17 cellular contexts compared by ENCODE assay signal in the genomic region with DNA sequence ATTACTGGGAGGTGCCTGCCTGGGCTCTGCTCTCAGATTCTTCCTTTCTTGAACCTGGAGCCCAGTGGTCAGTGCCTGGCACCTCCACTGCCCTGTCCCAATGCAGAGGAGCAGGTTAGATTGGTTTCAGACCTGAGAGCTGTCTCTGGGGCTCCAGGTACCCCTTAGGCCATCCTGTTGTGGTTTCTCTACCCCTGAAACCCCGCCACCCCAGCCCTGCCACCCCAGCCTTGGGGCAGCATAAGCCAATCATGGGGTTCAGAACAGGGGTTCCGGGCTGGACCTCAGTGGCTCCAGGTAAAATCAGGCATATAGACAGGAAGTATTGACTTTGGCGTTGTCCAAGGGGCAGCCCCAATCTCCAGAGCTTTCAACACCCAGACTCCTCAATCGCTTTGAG. TPM values are rescaled to one million over a fixed set of nuclear protein-coding genes. Genes with fewer than 3 reads are reported as not detected.
DNase-seq lines count a peak whose midpoint lies in the region; ATAC-seq lines count a peak whose summit lies in the region.
"Had no signal": no experiment of that assay in that cellular context is flagged by ENCODE, and none has a peak within 500 bp of the region (broad histone marks: within the 10 kb centered on the region; RNA-seq: fewer than 3 reads in every experiment).

No MANE protein-coding gene starts in this region.

- ATAC-seq in GM19395 (IDR thresholded peaks at IDR 0.05; ENCODE audit: unreplicated experiment) = no peak
- ATAC-seq in GM21529 (IDR thresholded peaks at IDR 0.05; ENCODE audit: unreplicated experiment) = no peak
- ATAC-seq: CD8-positive, alpha-beta T cell; GM12878 had no signal

- peaks cover 61% of the 10 kb centered on the region for H3K4me1 ChIP-seq in muscle layer of colon (ENCODE audit: insufficient read depth, low read length)
- H3K4me1 ChIP-seq in stomach smooth muscle (ENCODE audit: control insufficient read depth, insufficient read depth, low read length) = peaks cover 52% of the 10 kb centered on the region

- H3K4me1 Mint-ChIP-seq in activated CD4-positive, alpha-beta T cell treated with anti-CD3 and anti-CD28 coated beads, Interleukin-2, amount 10 ng/mL, durations not matched to agents 24 days and 14 days = peaks cover 22% of the 10 kb centered on the region

- intact Hi-C loops in activated CD4-positive, alpha-beta T cell treated with anti-CD3 and anti-CD28 coated beads, Interleukin-2, amount 10 ng/mL, durations not matched to agents 24 days and 14 days (cut with micrococcal nuclease) = loop anchor here (5.0 to 10.0 kb wide), 3 partner anchors 270 to 1548 kb away; a partner anchor contains a TSS

- H3K27ac Mint-ChIP-seq in activated CD4-positive, alpha-beta T cell treated with anti-CD3 and anti-CD28 coated beads, Interleukin-2, amount 10 ng/mL, durations not matched to agents 24 days and 14 days = no peak overlapping the region
- H3K27ac Mint-ChIP-seq: CD14-positive monocyte; CD8-positive, alpha-beta T cell had no signal

- no peak overlapping the region for H3K4me3 Mint-ChIP-seq in activated CD4-positive, alpha-beta T cell treated with anti-CD3 and anti-CD28 coated beads, Interleukin-2, amount 10 ng/mL, durations not matched to agents 24 days and 14 days
- H3K4me3 Mint-ChIP-seq: CD14-positive monocyte; CD8-positive, alpha-beta T cell; IgD-negative memory B cell had no signal

- no peaks in the 10 kb centered on the region for H3K36me3 Mint-ChIP-seq in activated CD4-positive, alpha-beta T cell treated with anti-CD3 and anti-CD28 coated beads, Interleukin-2, amount 10 ng/mL, durations not matched to agents 24 days and 14 days (ENCODE audit: low read depth)
- H3K36me3 Mint-ChIP-seq: CD8-positive, alpha-beta T cell; IgD-negative memory B cell had no signal

- H3K9me3 ChIP-seq in muscle layer of colon (ENCODE audit: low read length) (no peaks in the 10 kb centered on the region), stomach smooth muscle (ENCODE audit: control insufficient read depth in 2 of 2, low read length in 2 of 2) (no peaks in the 10 kb centered on the region)

- H3K9ac ChIP-seq in muscle layer of colon (ENCODE audit: low read length) = no peak overlapping the region
- no peak overlapping the region for H3K9ac ChIP-seq in stomach smooth muscle (ENCODE audit: low read length in 2 of 2)

- H3K4me3 ChIP-seq in muscle layer of colon (ENCODE audit: low read depth in 1 of 2, low read length in 2 of 2) = no peak overlapping the region
- H3K4me3 ChIP-seq in stomach smooth muscle (ENCODE audit: low read length in 2 of 2) = no peak overlapping the region
- H3K4me3 ChIP-seq: GM12878 had no signal

- H3K36me3 ChIP-seq in muscle layer of colon (ENCODE audit: insufficient read depth, low read length) (no peaks in the 10 kb centered on the region), stomach smooth muscle (ENCODE audit: control insufficient read depth in 2 of 2, insufficient read depth in 2 of 2, low read length in 2 of 2) (no peaks in the 10 kb centered on the region)

- DNase-seq in activated CD4-positive, alpha-beta T cell treated with anti-CD3 and anti-CD28 coated beads, Interleukin-2, amount 10 ng/mL, durations not matched to agents 24 days and 14 days = peak; percentile 55
- DNase-seq in activated CD4-positive, alpha-beta T cell treated with anti-CD3 and anti-CD28 coated beads, Interleukin-2, amount 50 U/mL, for 1 hour = no peak
- DNase-seq in DMS 273 treated with DMSO at 0.1 percent for 48 hours (lab: John Stamatoyannopoulos, UW) = no peak
- DNase-seq: CD8-positive, alpha-beta T cell; COR-L47; DMS53; GF-D8; GOT3 had no signal

- H3K27me3 Mint-ChIP-seq in activated CD4-positive, alpha-beta T cell treated with anti-CD3 and anti-CD28 coated beads, Interleukin-2, amount 10 ng/mL, durations not matched to agents 24 days and 14 days = no peaks in the 10 kb centered on the region
- H3K27me3 Mint-ChIP-seq: IgD-negative memory B cell had no signal

- H3K27me3 ChIP-seq in muscle layer of colon (ENCODE audit: control insufficient read depth in 1 of 2, insufficient read depth in 2 of 2, low read length in 2 of 2) (no peaks in the 10 kb centered on the region), stomach smooth muscle (ENCODE audit: control insufficient read depth in 1 of 2, insufficient read depth in 2 of 2, low read length in 2 of 2) (no peaks in the 10 kb centered on the region)

- no peaks in the 10 kb centered on the region for H3K9me3 Mint-ChIP-seq in activated CD4-positive, alpha-beta T cell treated with anti-CD3 and anti-CD28 coated beads, Interleukin-2, amount 10 ng/mL, durations not matched to agents 24 days and 14 days
- H3K9me3 Mint-ChIP-seq: CD8-positive, alpha-beta T cell; H9; IgD-negative memory B cell had no signal

- H3K27ac ChIP-seq in muscle layer of colon (ENCODE audit: low read depth, low read length) = peak overlapping the region; percentile 62
- peak overlapping the region; percentile 55 for H3K27ac ChIP-seq in stomach smooth muscle (ENCODE audit: low read length)
- H3K27ac ChIP-seq: 22Rv1 had no signal

RNA-seq across cellular contexts. Expression of a gene that starts 3.2 kb away (rescaled TPM):
- total RNA-seq in activated CD4-positive, alpha-beta T cell treated with anti-CD3 and anti-CD28 coated beads, Interleukin-2, amount 10 ng/mL, durations not matched to agents 24 days and 14 days = 6.3 and 6.5 TPM in 2 replicates
- total RNA-seq: CD8-positive, alpha-beta T cell had no signal

RNA-seq across cellular contexts. Expression of a gene that starts 43.0 kb away (rescaled TPM):
- 3.0 and 4.3 TPM in 2 replicates for total RNA-seq in activated CD4-positive, alpha-beta T cell treated with anti-CD3 and anti-CD28 coated beads, Interleukin-2, amount 10 ng/mL, durations not matched to agents 24 days and 14 days

RNA-seq across cellular contexts. Expression of a gene that starts 55.4 kb away (rescaled TPM):
- total RNA-seq in activated CD4-positive, alpha-beta T cell treated with anti-CD3 and anti-CD28 coated beads, Interleukin-2, amount 10 ng/mL, durations not matched to agents 24 days and 14 days = 59.7 TPM in 2 replicates

RNA-seq across cellular contexts. Expression of a gene that starts 59.7 kb away (rescaled TPM):
- total RNA-seq in activated CD4-positive, alpha-beta T cell treated with anti-CD3 and anti-CD28 coated beads, Interleukin-2, amount 10 ng/mL, durations not matched to agents 24 days and 14 days = 181 and 182 TPM in 2 replicates
